Comparison of ENCODE assay signal across 33 cellular contexts in the genomic region with DNA sequence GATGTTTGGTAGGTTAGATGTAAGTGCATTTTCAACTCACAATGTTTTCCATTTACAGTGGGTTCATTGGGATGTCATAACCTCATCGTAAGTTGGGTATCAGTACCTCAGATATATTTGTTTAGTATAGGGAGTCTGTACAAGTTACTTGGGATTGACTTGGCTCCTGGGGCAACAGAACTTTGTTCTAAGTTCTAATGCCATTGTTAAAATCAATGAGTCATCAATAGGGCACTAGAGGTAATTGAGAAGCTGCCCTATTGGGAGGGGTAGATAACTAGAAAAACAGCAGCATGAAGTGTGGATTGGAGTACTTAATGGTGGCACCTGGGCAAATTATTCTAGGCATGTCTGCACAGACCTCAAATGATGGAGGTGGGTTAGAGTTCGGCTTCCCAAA.
"Had no signal": no experiment of that assay in that cellular context is flagged by ENCODE, and none has a peak within 500 bp of the region (broad histone marks: within the 10 kb centered on the region; RNA-seq: fewer than 3 reads in every experiment).

No MANE protein-coding gene starts in this region.

- H3K4me1 ChIP-seq: breast epithelium had no signal

- DNase-seq: activated B cell treated with CpG ODN at 0.5 μM for 24 hours; activated CD4-positive, alpha-beta memory T cell treated with anti-CD3 and anti-CD28 coated beads for 36 hours; activated CD4-positive, alpha-beta T cell treated with anti-CD3 and anti-CD28 coated beads for 4 hours; activated CD4-positive, alpha-beta T cell treated with anti-CD3 and anti-CD28 coated beads, Interleukin-2, amount 10 ng/mL, durations not matched to agents 24 days and 14 days; activated CD4-positive, alpha-beta T cell treated with anti-CD3 and anti-CD28 coated beads, Interleukin-2, amount 50 U/mL, for 1 hour; activated CD4-positive, alpha-beta T cell treated with anti-CD3 and anti-CD28 coated beads, Interleukin-2, amount 50 U/mL, for 4 hours; activated CD4-positive, CD25-positive, alpha-beta regulatory T cell treated with anti-CD3 and anti-CD28 coated beads, Interleukin-2, amount 50 U/mL, for 72 hours; activated CD8-positive, alpha-beta memory T cell treated with anti-CD3 and anti-CD28 coated beads, Interleukin-2, amount 50 U/mL, for 4 hours; activated CD8-positive, alpha-beta T cell treated with anti-CD3 and anti-CD28 coated beads for 36 hours; activated effector memory CD4-positive, alpha-beta T cell treated with anti-CD3 and anti-CD28 coated beads, Interleukin-2, amount 50 U/mL, for 16 hours; activated gamma-delta T cell treated with Interleukin-2 at 50 U/mL for 16 hours; activated naive CD4-positive, alpha-beta T cell; activated naive CD4-positive, alpha-beta T cell treated with anti-CD3 and anti-CD28 coated beads for 36 hours; activated naive CD4-positive, alpha-beta T cell treated with anti-CD3 and anti-CD28 coated beads, Interleukin-2, amount 50 U/mL, for 16 hours; activated naive CD8-positive, alpha-beta T cell treated with anti-CD3 and anti-CD28 coated beads for 36 hours; activated T-cell treated with anti-CD3 and anti-CD28 coated beads for 4 hours; activated T-cell treated with anti-CD3 and anti-CD28 coated beads, Interleukin-2, amount 50 U/mL, for 1 hour; activated T-cell treated with anti-CD3 and anti-CD28 coated beads, Interleukin-2, amount 50 U/mL, for 4 hours; activated T-cell treated with anti-CD3 and anti-CD28 coated beads, Interleukin-2, amount 50 U/mL, for 72 hours; adrenal gland; amniotic stem cell; aorta; body of pancreas; brain microvascular endothelial cell; cerebellar nuclear complex; T-helper 2 cell; T-helper 9 cell had no signal

- H3K9me3 ChIP-seq: adrenal gland, body of pancreas, breast epithelium had no signal

- ATAC-seq: activated CD8-positive, alpha-beta T cell treated with anti-CD3 and anti-CD28 coated beads for 36 hours; activated naive CD4-positive, alpha-beta T cell treated with anti-CD3 and anti-CD28 coated beads, Interleukin-2, amount 50 U/mL, for 72 hours; activated T-cell treated with anti-CD3 and anti-CD28 coated beads, Interleukin-2, amount 50 U/mL, for 4 hours; activated T-cell treated with anti-CD3 and anti-CD28 coated beads, Interleukin-2, amount 50 U/mL, for 72 hours; activated T-helper 17 cell treated with anti-CD3 and anti-CD28 coated beads, Interleukin-2, amount 50 U/mL, for 72 hours; body of pancreas had no signal

- H3K27me3 ChIP-seq: adrenal gland, body of pancreas, brain microvascular endothelial cell, breast epithelium, cardiac muscle cell had no signal

- H3K27ac ChIP-seq: adrenal gland, brain microvascular endothelial cell, breast epithelium, cardiac muscle cell, VCaP had no signal

- H3K4me3 ChIP-seq: adrenal gland, body of pancreas, breast epithelium, cardiac muscle cell had no signal

- H3K36me3 ChIP-seq: adrenal gland, brain microvascular endothelial cell, breast epithelium, cardiac muscle cell had no signal

- FAIRE-seq: TTC549 had no signal
